ENCODE assay signal across 16 cellular contexts in genomic region chr20:397432-398237, GRCh38. TPM values are rescaled to one million over a fixed set of nuclear protein-coding genes. Genes with fewer than 3 reads are reported as not detected.
DNase-seq lines count a peak whose midpoint lies in the region; ATAC-seq and TF ChIP-seq lines count a peak whose summit lies in the region.
"Had no signal": no experiment of that assay in that cellular context is flagged by ENCODE, and none has a peak within 500 bp of the region (broad histone marks: within the 10 kb centered on the region; RNA-seq: fewer than 3 reads in every experiment).

No MANE protein-coding gene starts in this region.

- TF ChIP-seq POLR2A in right lobe of liver (IDR thresholded peaks at IDR 0.05) = no peak

- peak overlapping the region; percentile 12 to 13 for H3K27ac Mint-ChIP-seq in stimulated activated naive CD8-positive, alpha-beta T cell treated with anti-CD3 and anti-CD28 coated beads, Interleukin-15, amount 100 ng/mL, for 72 hours
- H3K27ac Mint-ChIP-seq in activated T-helper 2 cell treated with anti-CD3 and anti-CD28 coated beads, Interferon-gamma antibody, Interleukin-2, Interleukin-4, amounts not matched to agents 10 μg/mL and 5 μg/mL and 100 μg/mL, durations not matched to agents 14 hours and 24 hours and 36 hours = peak overlapping the region; percentile 8
- H3K27ac Mint-ChIP-seq in nephron progenitor cell = no peak overlapping the region
- no peak overlapping the region for H3K27ac Mint-ChIP-seq in T-helper 2 cell treated with Interferon-gamma antibody and Interleukin-4, amounts not matched to agents 5 μg/mL and 100 μg/mL, for 36 hours

- H3K9me3 ChIP-seq in right lobe of liver = no peaks in the 10 kb centered on the region
- H3K9me3 ChIP-seq: SJCRH30 had no signal

- H3K36me3 Mint-ChIP-seq in activated T-helper 2 cell treated with anti-CD3 and anti-CD28 coated beads, Interferon-gamma antibody, Interleukin-2, Interleukin-4, amounts not matched to agents 10 μg/mL and 5 μg/mL and 100 μg/mL, durations not matched to agents 14 hours and 24 hours and 36 hours (ENCODE audit: low read depth) = peaks cover 34% of the 10 kb centered on the region
- H3K36me3 Mint-ChIP-seq in nephron progenitor cell (ENCODE audit: low read depth) = peaks cover 13% of the 10 kb centered on the region
- peaks cover 30% of the 10 kb centered on the region for H3K36me3 Mint-ChIP-seq in T-helper 2 cell treated with Interferon-gamma antibody and Interleukin-4, amounts not matched to agents 5 μg/mL and 100 μg/mL, for 36 hours (ENCODE audit: low read depth)

- peaks cover 0 to 46% (median 26%) of the 10 kb centered on the region in 4 donors for H3K4me1 ChIP-seq in right lobe of liver

- no peaks in the 10 kb centered on the region for H3K27me3 Mint-ChIP-seq in stimulated activated naive CD8-positive, alpha-beta T cell treated with anti-CD3 and anti-CD28 coated beads, Interleukin-15, amount 100 ng/mL, for 72 hours
- H3K27me3 Mint-ChIP-seq in activated T-helper 2 cell treated with anti-CD3 and anti-CD28 coated beads, Interferon-gamma antibody, Interleukin-2, Interleukin-4, amounts not matched to agents 10 μg/mL and 5 μg/mL and 100 μg/mL, durations not matched to agents 14 hours and 24 hours and 36 hours (ENCODE audit: low read depth) = no peaks in the 10 kb centered on the region
- peaks cover 1% of the 10 kb centered on the region for H3K27me3 Mint-ChIP-seq in nephron progenitor cell (ENCODE audit: low read depth, poor library complexity)
- H3K27me3 Mint-ChIP-seq in T-helper 2 cell treated with Interferon-gamma antibody and Interleukin-4, amounts not matched to agents 5 μg/mL and 100 μg/mL, for 36 hours (ENCODE audit: low read depth) = no peaks in the 10 kb centered on the region

- peaks cover 5 to 21% (median 9%) of the 10 kb centered on the region in 4 donors for H3K36me3 ChIP-seq in right lobe of liver

- no peak overlapping the region for H3K4me3 ChIP-seq in right lobe of liver
- H3K4me3 ChIP-seq: SJCRH30 had no signal

- WGBS in right lobe of liver (ENCODE audit: insufficient coverage, low coverage, low lambda C conversion rate, missing lambda C conversion rate) = 80% methylated on average over 3 of the region's 6 CpGs

- ATAC-seq in stimulated activated naive CD8-positive, alpha-beta T cell treated with anti-CD3 and anti-CD28 coated beads, Interleukin-15, amount 100 ng/mL, for 72 hours = no peak
- ATAC-seq in stimulated activated naive CD8-positive, alpha-beta T cell treated with anti-CD3 and anti-CD28 coated beads, Interleukin-15, Interleukin-2, amounts not matched to agents 100 U/mL and 50 U/mL, for 24 hours = no peak
- no peak for ATAC-seq in right lobe of liver

- no peak for DNase-seq in stimulated activated naive CD8-positive, alpha-beta T cell treated with anti-CD3 and anti-CD28 coated beads, Interleukin-15, amount 100 ng/mL, for 72 hours
- DNase-seq in stimulated activated naive CD8-positive, alpha-beta T cell treated with anti-CD3 and anti-CD28 coated beads, Interleukin-15, Interleukin-2, amounts not matched to agents 100 U/mL and 50 U/mL, for 24 hours = no peak
- no peak for DNase-seq in activated T-helper 2 cell treated with anti-CD3 and anti-CD28 coated beads, Interferon-gamma antibody, Interleukin-2, Interleukin-4, amounts not matched to agents 10 μg/mL and 5 μg/mL and 100 μg/mL, durations not matched to agents 14 hours and 24 hours and 36 hours (ENCODE audit: low spot score)
- DNase-seq in right lobe of liver (no peak), nephron progenitor cell (no peak), substantia nigra (lab: John Stamatoyannopoulos, UW) (no peak)
- no peak for DNase-seq in T-helper 2 cell treated with Interferon-gamma antibody and Interleukin-4, amounts not matched to agents 5 μg/mL and 100 μg/mL, for 36 hours (ENCODE audit: low spot score)
- DNase-seq: AML-193, DND-41, NCI-H1417 treated with DMSO at 0.1 percent for 48 hours, NCI-H187 treated with DMSO at 0.1 percent for 48 hours, NCI-H226, NCI-H524, NCI-H82, SJCRH30 had no signal

- peak overlapping the region; percentile 69 to 90 (median 89) for H3K27ac ChIP-seq in right lobe of liver
- H3K27ac ChIP-seq in substantia nigra (ENCODE audit: low read depth, low read length, poor library complexity, severe bottlenecking) = no peak overlapping the region
- H3K27ac ChIP-seq: C4-2B, SJCRH30 had no signal

- intact Hi-C loops in activated T-helper 2 cell treated with anti-CD3 and anti-CD28 coated beads, Interferon-gamma antibody, Interleukin-2, Interleukin-4, amounts not matched to agents 10 μg/mL and 5 μg/mL and 100 μg/mL, durations not matched to agents 14 hours and 24 hours and 36 hours (cut with micrococcal nuclease) = no loop called here
- intact Hi-C loops in right lobe of liver (cut with DNase I) = no loop called here

- H3K27me3 ChIP-seq in right lobe of liver = no peaks in the 10 kb centered on the region
- H3K27me3 ChIP-seq: SJCRH30 had no signal

- TF ChIP-seq CTCF in right lobe of liver (IDR thresholded peaks at IDR 0.05) = no peak
- TF ChIP-seq CTCF in nephron progenitor cell (IDR thresholded peaks at IDR 0.05) = no peak

- H3K9me3 Mint-ChIP-seq in stimulated activated naive CD8-positive, alpha-beta T cell treated with anti-CD3 and anti-CD28 coated beads, Interleukin-15, amount 100 ng/mL, for 72 hours = no peaks in the 10 kb centered on the region
- H3K9me3 Mint-ChIP-seq in activated T-helper 2 cell treated with anti-CD3 and anti-CD28 coated beads, Interferon-gamma antibody, Interleukin-2, Interleukin-4, amounts not matched to agents 10 μg/mL and 5 μg/mL and 100 μg/mL, durations not matched to agents 14 hours and 24 hours and 36 hours = no peaks in the 10 kb centered on the region
- H3K9me3 Mint-ChIP-seq in nephron progenitor cell = no peaks in the 10 kb centered on the region
- H3K9me3 Mint-ChIP-seq in T-helper 2 cell treated with Interferon-gamma antibody and Interleukin-4, amounts not matched to agents 5 μg/mL and 100 μg/mL, for 36 hours = no peaks in the 10 kb centered on the region

- no peak overlapping the region for H3K4me3 Mint-ChIP-seq in stimulated activated naive CD8-positive, alpha-beta T cell treated with anti-CD3 and anti-CD28 coated beads, Interleukin-15, amount 100 ng/mL, for 72 hours
- H3K4me3 Mint-ChIP-seq in activated T-helper 2 cell treated with anti-CD3 and anti-CD28 coated beads, Interferon-gamma antibody, Interleukin-2, Interleukin-4, amounts not matched to agents 10 μg/mL and 5 μg/mL and 100 μg/mL, durations not matched to agents 14 hours and 24 hours and 36 hours (ENCODE audit: low read depth) = no peak overlapping the region
- H3K4me3 Mint-ChIP-seq in nephron progenitor cell = no peak overlapping the region
- H3K4me3 Mint-ChIP-seq in T-helper 2 cell treated with Interferon-gamma antibody and Interleukin-4, amounts not matched to agents 5 μg/mL and 100 μg/mL, for 36 hours = no peak overlapping the region

- H3K4me1 Mint-ChIP-seq in stimulated activated naive CD8-positive, alpha-beta T cell treated with anti-CD3 and anti-CD28 coated beads, Interleukin-15, amount 100 ng/mL, for 72 hours = peaks cover 33% of the 10 kb centered on the region
- peaks cover 19% of the 10 kb centered on the region for H3K4me1 Mint-ChIP-seq in activated T-helper 2 cell treated with anti-CD3 and anti-CD28 coated beads, Interferon-gamma antibody, Interleukin-2, Interleukin-4, amounts not matched to agents 10 μg/mL and 5 μg/mL and 100 μg/mL, durations not matched to agents 14 hours and 24 hours and 36 hours (ENCODE audit: low read depth)
- peaks cover 12% of the 10 kb centered on the region for H3K4me1 Mint-ChIP-seq in nephron progenitor cell
- peaks cover 18% of the 10 kb centered on the region for H3K4me1 Mint-ChIP-seq in T-helper 2 cell treated with Interferon-gamma antibody and Interleukin-4, amounts not matched to agents 5 μg/mL and 100 μg/mL, for 36 hours (ENCODE audit: low read depth)

RNA-seq across cellular contexts. Expression of gene RBCK1, which starts 10.5 kb away (rescaled TPM):
- 112 and 118 TPM in 2 replicates for total RNA-seq in activated T-helper 2 cell treated with anti-CD3 and anti-CD28 coated beads, Interferon-gamma antibody, Interleukin-2, Interleukin-4, amounts not matched to agents 10 μg/mL and 5 μg/mL and 100 μg/mL, durations not matched to agents 14 hours and 24 hours and 36 hours
- 100 to 1,000 TPM in 2 of 6 experiments, 10 to 100 TPM in 4; 63.1 to 113 (median 85.6) TPM for total RNA-seq in right lobe of liver

RNA-seq across cellular contexts. Expression of gene TRIB3, which starts 17.1 kb away (rescaled TPM):
- 31.6 and 32.2 TPM in 2 replicates for total RNA-seq in activated T-helper 2 cell treated with anti-CD3 and anti-CD28 coated beads, Interferon-gamma antibody, Interleukin-2, Interleukin-4, amounts not matched to agents 10 μg/mL and 5 μg/mL and 100 μg/mL, durations not matched to agents 14 hours and 24 hours and 36 hours
- 100 to 1,000 TPM in 2 of 6 experiments, 10 to 100 TPM in 4; 15.1 to 139 (median 34.1) TPM for total RNA-seq in right lobe of liver

RNA-seq across cellular contexts. Expression of gene NRSN2, which starts 50.7 kb away (rescaled TPM):
- 5.9 and 7.1 TPM in 2 replicates for total RNA-seq in activated T-helper 2 cell treated with anti-CD3 and anti-CD28 coated beads, Interferon-gamma antibody, Interleukin-2, Interleukin-4, amounts not matched to agents 10 μg/mL and 5 μg/mL and 100 μg/mL, durations not matched to agents 14 hours and 24 hours and 36 hours
- total RNA-seq in right lobe of liver = 1 to 10 TPM; 1.3 to 4.1 (median 1.9) TPM

Comparison
In these comparisons a context has a peak if more than half of its experiments do, and no peak if none do; other contexts are left out.
1. H3K27ac Mint-ChIP-seq: peak in stimulated activated naive CD8-positive, alpha-beta T cell treated with anti-CD3 and anti-CD28 coated beads, Interleukin-15, amount 100 ng/mL, for 72 hours (2 of 2) and activated T-helper 2 cell treated with anti-CD3 and anti-CD28 coated beads, Interferon-gamma antibody, Interleukin-2, Interleukin-4, amounts not matched to agents 10 μg/mL and 5 μg/mL and 100 μg/mL, durations not matched to agents 14 hours and 24 hours and 36 hours (single experiment); none in nephron progenitor cell (single experiment) and T-helper 2 cell treated with Interferon-gamma antibody and Interleukin-4, amounts not matched to agents 5 μg/mL and 100 μg/mL, for 36 hours (single experiment).